38 cellular contexts compared by ENCODE assay signal in the genomic region with DNA sequence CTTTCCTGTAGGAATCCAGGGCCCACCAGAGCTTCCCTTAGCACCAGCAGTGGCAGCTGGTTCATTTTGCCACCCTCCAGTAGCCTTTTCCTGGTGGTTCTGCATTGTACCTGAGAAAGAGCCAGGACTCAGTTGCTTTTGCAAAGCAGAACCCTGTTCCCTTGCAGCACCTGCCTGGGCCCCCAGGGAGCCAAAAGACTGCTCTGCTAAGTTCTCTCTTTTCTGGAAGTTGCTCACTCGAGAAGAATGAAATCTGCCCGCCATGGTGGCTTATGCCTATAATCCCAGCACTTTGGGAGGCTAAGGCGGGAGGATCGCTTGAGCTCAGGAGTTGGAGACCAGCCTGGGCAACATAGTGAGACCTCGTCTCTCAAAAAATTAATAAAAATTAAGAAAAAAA. TPM values are rescaled to one million over a fixed set of nuclear protein-coding genes. Genes with fewer than 3 reads are reported as not detected.
"Had no signal": no experiment of that assay in that cellular context is flagged by ENCODE, and none has a peak within 500 bp of the region (broad histone marks: within the 10 kb centered on the region; RNA-seq: fewer than 3 reads in every experiment).

No MANE protein-coding gene starts in this region.

- H3K27me3 Mint-ChIP-seq: activated B cell treated with CpG ODN at 0.5 μM for 24 hours; activated CD4-positive, alpha-beta memory T cell treated with anti-CD3 and anti-CD28 coated beads for 36 hours; activated CD4-positive, alpha-beta T cell treated with anti-CD3 and anti-CD28 coated beads, Interleukin-2, amount 10 ng/mL, durations not matched to agents 24 days and 14 days; activated CD8-positive, alpha-beta T cell treated with anti-CD3 and anti-CD28 coated beads for 36 hours; activated naive CD8-positive, alpha-beta T cell treated with anti-CD3 and anti-CD28 coated beads for 36 hours; activated T-helper 17 cell treated with anti-CD3 and anti-CD28 coated beads, Interleukin-2, amount 50 U/mL, for 72 hours had no signal

- DNase-seq: activated B cell treated with CpG ODN at 0.5 μM for 24 hours; activated CD4-positive, alpha-beta memory T cell treated with anti-CD3 and anti-CD28 coated beads for 36 hours; activated CD4-positive, alpha-beta T cell treated with anti-CD3 and anti-CD28 coated beads for 4 hours; activated CD4-positive, alpha-beta T cell treated with anti-CD3 and anti-CD28 coated beads, Interleukin-2, amount 10 ng/mL, durations not matched to agents 24 days and 14 days; activated CD4-positive, alpha-beta T cell treated with anti-CD3 and anti-CD28 coated beads, Interleukin-2, amount 50 U/mL, for 1 hour; activated CD4-positive, alpha-beta T cell treated with anti-CD3 and anti-CD28 coated beads, Interleukin-2, amount 50 U/mL, for 4 hours; activated CD4-positive, CD25-positive, alpha-beta regulatory T cell treated with anti-CD3 and anti-CD28 coated beads, Interleukin-2, amount 50 U/mL, for 72 hours; activated CD8-positive, alpha-beta memory T cell treated with anti-CD3 and anti-CD28 coated beads, Interleukin-2, amount 50 U/mL, for 4 hours; activated CD8-positive, alpha-beta T cell treated with anti-CD3 and anti-CD28 coated beads for 36 hours; activated effector memory CD4-positive, alpha-beta T cell treated with anti-CD3 and anti-CD28 coated beads, Interleukin-2, amount 50 U/mL, for 16 hours; activated gamma-delta T cell treated with Interleukin-2 at 50 U/mL for 16 hours; activated naive CD4-positive, alpha-beta T cell; activated naive CD4-positive, alpha-beta T cell treated with anti-CD3 and anti-CD28 coated beads for 36 hours; activated naive CD4-positive, alpha-beta T cell treated with anti-CD3 and anti-CD28 coated beads, Interleukin-2, amount 50 U/mL, for 16 hours; activated naive CD8-positive, alpha-beta T cell treated with anti-CD3 and anti-CD28 coated beads for 36 hours; activated T-cell treated with anti-CD3 and anti-CD28 coated beads for 4 hours; activated T-cell treated with anti-CD3 and anti-CD28 coated beads, Interleukin-2, amount 50 U/mL, for 1 hour; activated T-cell treated with anti-CD3 and anti-CD28 coated beads, Interleukin-2, amount 50 U/mL, for 4 hours; activated T-cell treated with anti-CD3 and anti-CD28 coated beads, Interleukin-2, amount 50 U/mL, for 72 hours; amniotic stem cell; aorta; central memory CD4-positive, alpha-beta T cell; SW 1271; T-helper 1 cell; T-helper 2 cell; T-helper 9 cell had no signal

- H3K9me3 ChIP-seq: adrenal gland, body of pancreas had no signal

- H3K27me3 ChIP-seq: adrenal gland, body of pancreas, cardiac muscle cell had no signal

- H3K4me3 Mint-ChIP-seq: activated B cell treated with CpG ODN at 0.5 μM for 24 hours; activated CD4-positive, alpha-beta memory T cell treated with anti-CD3 and anti-CD28 coated beads for 36 hours; activated CD4-positive, alpha-beta T cell treated with anti-CD3 and anti-CD28 coated beads, Interleukin-2, amount 10 ng/mL, durations not matched to agents 24 days and 14 days; activated CD8-positive, alpha-beta T cell treated with anti-CD3 and anti-CD28 coated beads for 36 hours; activated naive CD4-positive, alpha-beta T cell treated with anti-CD3 and anti-CD28 coated beads for 36 hours; activated naive CD8-positive, alpha-beta T cell treated with anti-CD3 and anti-CD28 coated beads for 36 hours; activated T-cell treated with anti-CD3 and anti-CD28 coated beads, Interleukin-2, amount 50 U/mL, for 4 hours; activated T-cell treated with anti-CD3 and anti-CD28 coated beads, Interleukin-2, amount 50 U/mL, for 72 hours; activated T-helper 1 cell treated with anti-CD3 and anti-CD28 coated beads, Interleukin-12 subunit alpha, Interleukin-12 subunit beta, Interleukin-2, Interleukin-4 antibody, amounts not matched to agents 30 ng/mL and 10 ng/mL and 1 ng/mL, durations not matched to agents 14 hours and 24 hours and 36 hours; activated T-helper 17 cell treated with anti-CD3 and anti-CD28 coated beads, Interleukin-2, amount 50 U/mL, for 72 hours; T-helper 1 cell treated with Interleukin-12 subunit alpha and Interleukin-12 subunit beta and Interleukin-4 antibody, amounts not matched to agents 30 μg/mL and 1 μg/mL, for 36 hours; T-helper 2 cell treated with Interferon-gamma antibody and Interleukin-4, amounts not matched to agents 5 μg/mL and 100 μg/mL, for 36 hours had no signal

- H3K9me3 Mint-ChIP-seq: activated B cell treated with CpG ODN at 0.5 μM for 24 hours; activated CD4-positive, alpha-beta memory T cell treated with anti-CD3 and anti-CD28 coated beads for 36 hours; activated CD4-positive, alpha-beta T cell treated with anti-CD3 and anti-CD28 coated beads, Interleukin-2, amount 10 ng/mL, durations not matched to agents 24 days and 14 days; activated CD8-positive, alpha-beta T cell treated with anti-CD3 and anti-CD28 coated beads for 36 hours; activated naive CD4-positive, alpha-beta T cell treated with anti-CD3 and anti-CD28 coated beads for 36 hours; activated naive CD4-positive, alpha-beta T cell treated with anti-CD3 and anti-CD28 coated beads, Interleukin-2, amount 50 U/mL, for 72 hours; activated naive CD8-positive, alpha-beta T cell treated with anti-CD3 and anti-CD28 coated beads for 36 hours; activated T-cell treated with anti-CD3 and anti-CD28 coated beads, Interleukin-2, amount 50 U/mL, for 4 hours; activated T-cell treated with anti-CD3 and anti-CD28 coated beads, Interleukin-2, amount 50 U/mL, for 72 hours; activated T-helper 1 cell treated with anti-CD3 and anti-CD28 coated beads, Interleukin-12 subunit alpha, Interleukin-12 subunit beta, Interleukin-2, Interleukin-4 antibody, amounts not matched to agents 30 ng/mL and 10 ng/mL and 1 ng/mL, durations not matched to agents 14 hours and 24 hours and 36 hours; activated T-helper 17 cell treated with anti-CD3 and anti-CD28 coated beads, Interleukin-2, amount 50 U/mL, for 72 hours; T-helper 1 cell treated with Interleukin-12 subunit alpha and Interleukin-12 subunit beta and Interleukin-4 antibody, amounts not matched to agents 30 μg/mL and 1 μg/mL, for 36 hours; T-helper 2 cell treated with Interferon-gamma antibody and Interleukin-4, amounts not matched to agents 5 μg/mL and 100 μg/mL, for 36 hours had no signal

- H3K4me3 ChIP-seq: adrenal gland, body of pancreas, cardiac muscle cell had no signal

- H3K27ac Mint-ChIP-seq: activated B cell treated with CpG ODN at 0.5 μM for 24 hours; activated CD4-positive, alpha-beta memory T cell treated with anti-CD3 and anti-CD28 coated beads for 36 hours; activated CD4-positive, alpha-beta T cell treated with anti-CD3 and anti-CD28 coated beads, Interleukin-2, amount 10 ng/mL, durations not matched to agents 24 days and 14 days; activated CD8-positive, alpha-beta T cell treated with anti-CD3 and anti-CD28 coated beads for 36 hours; activated naive CD4-positive, alpha-beta T cell treated with anti-CD3 and anti-CD28 coated beads for 36 hours; activated naive CD4-positive, alpha-beta T cell treated with anti-CD3 and anti-CD28 coated beads, Interleukin-2, amount 50 U/mL, for 72 hours; activated naive CD8-positive, alpha-beta T cell treated with anti-CD3 and anti-CD28 coated beads for 36 hours; activated T-cell treated with anti-CD3 and anti-CD28 coated beads, Interleukin-2, amount 50 U/mL, for 72 hours; activated T-helper 1 cell treated with anti-CD3 and anti-CD28 coated beads, Interleukin-12 subunit alpha, Interleukin-12 subunit beta, Interleukin-2, Interleukin-4 antibody, amounts not matched to agents 30 ng/mL and 10 ng/mL and 1 ng/mL, durations not matched to agents 14 hours and 24 hours and 36 hours; activated T-helper 17 cell treated with anti-CD3 and anti-CD28 coated beads, Interleukin-2, amount 50 U/mL, for 72 hours; T-helper 1 cell treated with Interleukin-12 subunit alpha and Interleukin-12 subunit beta and Interleukin-4 antibody, amounts not matched to agents 30 μg/mL and 1 μg/mL, for 36 hours; T-helper 2 cell treated with Interferon-gamma antibody and Interleukin-4, amounts not matched to agents 5 μg/mL and 100 μg/mL, for 36 hours had no signal

- ATAC-seq: activated CD8-positive, alpha-beta T cell treated with anti-CD3 and anti-CD28 coated beads for 36 hours; activated naive CD4-positive, alpha-beta T cell treated with anti-CD3 and anti-CD28 coated beads, Interleukin-2, amount 50 U/mL, for 72 hours; activated T-cell treated with anti-CD3 and anti-CD28 coated beads, Interleukin-2, amount 50 U/mL, for 4 hours; activated T-cell treated with anti-CD3 and anti-CD28 coated beads, Interleukin-2, amount 50 U/mL, for 72 hours; activated T-helper 17 cell treated with anti-CD3 and anti-CD28 coated beads, Interleukin-2, amount 50 U/mL, for 72 hours; body of pancreas had no signal

- H3K4me1 Mint-ChIP-seq: activated B cell treated with CpG ODN at 0.5 μM for 24 hours; activated CD4-positive, alpha-beta T cell treated with anti-CD3 and anti-CD28 coated beads, Interleukin-2, amount 10 ng/mL, durations not matched to agents 24 days and 14 days; activated naive CD8-positive, alpha-beta T cell treated with anti-CD3 and anti-CD28 coated beads for 36 hours; activated T-helper 17 cell treated with anti-CD3 and anti-CD28 coated beads, Interleukin-2, amount 50 U/mL, for 72 hours had no signal

- H3K27ac ChIP-seq: adrenal gland, body of pancreas, cardiac muscle cell, VCaP had no signal

RNA-seq across cellular contexts. Expression of a gene that starts 24.0 kb away (rescaled TPM):
- total RNA-seq: activated B cell treated with CpG ODN at 0.5 μM for 24 hours; activated CD4-positive, alpha-beta memory T cell treated with anti-CD3 and anti-CD28 coated beads for 36 hours; activated CD4-positive, alpha-beta T cell treated with anti-CD3 and anti-CD28 coated beads, Interleukin-2, amount 10 ng/mL, durations not matched to agents 24 days and 14 days; activated CD8-positive, alpha-beta memory T cell treated with anti-CD3 and anti-CD28 coated beads for 36 hours; activated CD8-positive, alpha-beta T cell treated with anti-CD3 and anti-CD28 coated beads for 36 hours; activated naive CD4-positive, alpha-beta T cell treated with anti-CD3 and anti-CD28 coated beads for 36 hours; activated naive CD4-positive, alpha-beta T cell treated with anti-CD3 and anti-CD28 coated beads, Interleukin-2, amount 50 U/mL, for 72 hours; activated naive CD8-positive, alpha-beta T cell treated with anti-CD3 and anti-CD28 coated beads for 36 hours; activated T-cell treated with anti-CD3 and anti-CD28 coated beads, Interleukin-2, amount 50 U/mL, for 4 hours; activated T-cell treated with anti-CD3 and anti-CD28 coated beads, Interleukin-2, amount 50 U/mL, for 72 hours; activated T-helper 1 cell treated with anti-CD3 and anti-CD28 coated beads, Interleukin-12 subunit alpha, Interleukin-12 subunit beta, Interleukin-2, Interleukin-4 antibody, amounts not matched to agents 30 ng/mL and 10 ng/mL and 1 ng/mL, durations not matched to agents 14 hours and 24 hours and 36 hours; activated T-helper 17 cell treated with anti-CD3 and anti-CD28 coated beads, Interleukin-2, amount 50 U/mL, for 72 hours; adrenal gland; aorta; astrocyte; body of pancreas; bronchial epithelial cell had no signal
